Comparison of ENCODE assay signal across 8 cellular contexts in the genomic region with DNA sequence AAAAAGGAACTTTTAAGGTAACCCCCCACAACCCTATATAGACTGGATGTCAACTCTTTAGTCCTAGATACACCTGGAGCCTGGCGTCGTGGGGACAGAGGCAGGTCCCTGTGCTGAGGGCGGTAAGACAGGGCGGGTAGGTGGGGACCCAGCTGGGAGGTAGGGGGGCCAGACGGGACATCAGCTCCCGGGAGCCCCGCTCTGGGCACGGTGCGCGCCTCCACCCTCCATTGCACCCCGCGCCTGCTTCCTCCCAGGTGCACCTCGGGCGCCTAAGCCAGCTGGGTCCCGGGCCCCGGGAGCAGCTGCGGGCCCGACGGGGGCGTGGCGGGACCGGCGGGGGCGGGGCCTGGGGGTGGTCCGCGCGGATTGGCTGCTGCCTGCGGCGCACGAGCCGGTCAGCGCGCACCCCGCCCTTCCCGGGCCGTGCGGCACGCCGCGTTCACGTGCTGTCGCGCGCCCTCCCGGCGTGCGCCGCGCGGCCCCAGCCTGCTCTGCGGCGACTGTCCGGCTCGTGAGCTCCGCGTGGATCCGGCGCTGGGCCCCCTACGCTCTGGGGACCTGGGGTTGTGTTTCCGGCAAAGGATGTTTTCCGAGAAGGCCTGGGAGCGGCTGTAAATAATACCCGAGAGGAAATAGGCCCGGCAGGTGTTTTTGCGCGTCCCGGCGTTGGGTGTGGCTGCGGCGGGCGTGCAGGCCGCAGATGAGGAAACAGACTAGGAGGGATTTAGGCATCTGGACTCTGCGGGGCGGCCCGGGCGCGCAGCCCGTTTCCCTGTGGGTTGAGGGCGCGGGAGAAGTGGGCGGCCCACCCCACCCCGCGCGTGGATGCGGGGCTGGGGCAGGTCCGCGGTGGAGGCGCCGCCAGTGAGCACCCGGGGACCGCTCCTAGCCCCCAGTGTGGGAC. TPM values are rescaled to one million over a fixed set of nuclear protein-coding genes. Genes with fewer than 3 reads are reported as not detected.
DNase-seq lines count a peak whose midpoint lies in the region; ATAC-seq and TF ChIP-seq lines count a peak whose summit lies in the region.

No MANE protein-coding gene starts in this region.

- H3K4me3 ChIP-seq in endodermal cell (ENCODE audit: low read length): peak overlapping the region; percentile 86
- H3K4me3 ChIP-seq in mononuclear cell (ENCODE audit: low read length): peak overlapping the region; percentile 63

- H3K27me3 Mint-ChIP-seq in activated CD8-positive, alpha-beta memory T cell treated with anti-CD3 and anti-CD28 coated beads, Interleukin-2, amount 10 ng/mL, durations not matched to agents 7 days and 5 days: no peaks in the 10 kb centered on the region
- no peaks in the 10 kb centered on the region for H3K27me3 Mint-ChIP-seq in endodermal cell (ENCODE audit: insufficient read depth)

- CTCF ChIA-PET in activated CD8-positive, alpha-beta memory T cell treated with anti-CD3 and anti-CD28 coated beads, Interleukin-2, amount 10 ng/mL, durations not matched to agents 7 days and 5 days (lab: Charles Lee): interaction anchor here (0.7 to 2.7 kb wide), 10 partner anchors 9 to 1523 kb away, joined by 3 to 16 read pairs (median 4); a partner anchor contains a TSS

- no peak for TF ChIP-seq CTCF in endodermal cell (conservative IDR thresholded peaks at IDR 0.05)

- H3K36me3 ChIP-seq in endodermal cell (ENCODE audit: control insufficient read depth, insufficient read depth, low read length): no peaks in the 10 kb centered on the region

- peaks cover 36% of the 10 kb centered on the region for H3K4me1 Mint-ChIP-seq in activated CD8-positive, alpha-beta memory T cell treated with anti-CD3 and anti-CD28 coated beads, Interleukin-2, amount 10 ng/mL, durations not matched to agents 7 days and 5 days
- peaks cover 36% of the 10 kb centered on the region for H3K4me1 Mint-ChIP-seq in endodermal cell

- H3K4me1 ChIP-seq in endodermal cell (ENCODE audit: control insufficient read depth, insufficient read depth, low read length) (peaks cover 15% of the 10 kb centered on the region), mononuclear cell (ENCODE audit: insufficient read depth, low read length) (peaks cover 30% of the 10 kb centered on the region)

- peak overlapping the region; percentile 42 for H3K27ac ChIP-seq in endodermal cell (ENCODE audit: low read depth, low read length)

- no peaks in the 10 kb centered on the region for H3K9me3 Mint-ChIP-seq in activated CD8-positive, alpha-beta memory T cell treated with anti-CD3 and anti-CD28 coated beads, Interleukin-2, amount 10 ng/mL, durations not matched to agents 7 days and 5 days (ENCODE audit: low read depth)
- H3K9me3 Mint-ChIP-seq in endodermal cell: no peaks in the 10 kb centered on the region

- peak; percentile 91 for ATAC-seq in HG03442 (IDR thresholded peaks at IDR 0.05; ENCODE audit: unreplicated experiment)
- peak; percentile 98 for ATAC-seq in activated CD8-positive, alpha-beta memory T cell treated with anti-CD3 and anti-CD28 coated beads, Interleukin-2, amount 10 ng/mL, durations not matched to agents 7 days and 5 days

- peak overlapping the region; percentile 86 for H3K27ac Mint-ChIP-seq in activated CD8-positive, alpha-beta memory T cell treated with anti-CD3 and anti-CD28 coated beads, Interleukin-2, amount 10 ng/mL, durations not matched to agents 7 days and 5 days
- H3K27ac Mint-ChIP-seq in endodermal cell: peak overlapping the region; percentile 87

- H3K9me3 ChIP-seq in endodermal cell (ENCODE audit: control insufficient read depth, low read length) (no peaks in the 10 kb centered on the region), mononuclear cell (ENCODE audit: low read depth, low read length) (no peaks in the 10 kb centered on the region)

- H3K4me3 Mint-ChIP-seq in activated CD8-positive, alpha-beta memory T cell treated with anti-CD3 and anti-CD28 coated beads, Interleukin-2, amount 10 ng/mL, durations not matched to agents 7 days and 5 days: peak overlapping the region; percentile 86
- H3K4me3 Mint-ChIP-seq in endodermal cell: peak overlapping the region; percentile 73

- peak; percentile 24 to 88 (median 72) for DNase-seq in C1 segment of cervical spinal cord (lab: John Stamatoyannopoulos, UW)
- DNase-seq in GM19240 (ENCODE audit: insufficient read length, low spot score): peak; percentile 91
- DNase-seq in NOMO-1 treated with DMSO at 0.1 percent for 48 hours (lab: John Stamatoyannopoulos, UW; ENCODE audit: unreplicated experiment): peak; percentile 85
- peak; percentile 94 for DNase-seq in activated CD8-positive, alpha-beta memory T cell treated with anti-CD3 and anti-CD28 coated beads, Interleukin-2, amount 10 ng/mL, durations not matched to agents 7 days and 5 days
- peak; percentile 87 for DNase-seq in endodermal cell
- DNase-seq in stimulated activated CD8-positive, alpha-beta memory T cell treated with anti-CD3 and anti-CD28 coated beads, Interleukin-2, amount 100 ng/mL, for 1 hour (ENCODE audit: low read depth in 2 of 2): peak; percentile 87 to 88

- peak overlapping the region; percentile 58 for H3K9ac ChIP-seq in endodermal cell (ENCODE audit: extremely low read depth, low read length, poor library complexity, severe bottlenecking)

- H3K36me3 Mint-ChIP-seq in activated CD8-positive, alpha-beta memory T cell treated with anti-CD3 and anti-CD28 coated beads, Interleukin-2, amount 10 ng/mL, durations not matched to agents 7 days and 5 days: peaks cover 9% of the 10 kb centered on the region
- peaks cover 4% of the 10 kb centered on the region for H3K36me3 Mint-ChIP-seq in endodermal cell (ENCODE audit: low read depth)

- H3K27me3 ChIP-seq in endodermal cell (ENCODE audit: control insufficient read depth, insufficient read depth, low read length, poor library complexity, severe bottlenecking) (no peaks in the 10 kb centered on the region), mononuclear cell (ENCODE audit: insufficient read depth, low read length) (no peaks in the 10 kb centered on the region)

- 9 to 31% methylated on average over 8 to 91 of the region's 91 CpGs for WGBS in endodermal cell (ENCODE audit: insufficient coverage in 1 of 2, insufficient read length in 1 of 2), 2 experiments

RNA-seq across cellular contexts. Expression of a gene that starts 39.1 kb away (rescaled TPM):
- total RNA-seq in activated CD8-positive, alpha-beta memory T cell treated with anti-CD3 and anti-CD28 coated beads, Interleukin-2, amount 10 ng/mL, durations not matched to agents 7 days and 5 days: 10 to 100 TPM; 57.1 to 59.3 TPM
- total RNA-seq in endodermal cell (10 to 100 TPM; 31.2 to 34.5 TPM), mononuclear cell (208 TPM)
- 32.6 TPM for polyA plus RNA-seq in endodermal cell (2013, experiment 1 of 2)
- polyA plus RNA-seq in endodermal cell (2013, experiment 2 of 2): 31.8 TPM

Comparison
In these comparisons a context has a peak if more than half of its experiments do, and no peak if none do; other contexts are left out.
1. Peak in every context shown above with its lines: DNase-seq, ATAC-seq, H3K4me3 ChIP-seq and H3K27ac ChIP-seq.